In the genomic region with DNA sequence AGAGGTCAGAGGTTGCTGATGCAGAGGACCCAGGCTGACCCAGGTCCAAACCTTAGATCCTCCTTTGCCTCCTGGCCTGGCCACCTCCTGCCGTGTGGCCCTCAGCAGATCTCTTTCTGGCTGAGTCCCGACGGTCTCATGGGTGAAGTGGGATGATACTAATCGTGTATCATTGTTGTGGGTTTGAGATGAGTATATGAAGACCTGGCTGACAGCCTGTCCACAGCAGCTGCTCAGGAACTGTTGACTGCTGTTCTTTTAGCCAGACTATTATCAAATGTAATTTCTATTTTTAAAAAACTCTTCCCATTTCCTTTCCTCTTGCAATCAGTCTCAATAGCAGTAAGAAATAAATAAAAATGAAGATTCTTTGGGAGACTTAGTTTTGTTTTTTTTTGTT, we compare ENCODE assay signal across 25 cellular contexts. TPM values are rescaled to one million over a fixed set of nuclear protein-coding genes. Genes with fewer than 3 reads are reported as not detected.
A peak's percentile ranks its signal among the peaks of the same experiment; 100 is the strongest.
DNase-seq lines count a peak whose midpoint lies in the region; ATAC-seq, FAIRE-seq and TF ChIP-seq lines count a peak whose summit lies in the region.
"Had no signal": no experiment of that assay in that cellular context is flagged by ENCODE, and none has a peak within 500 bp of the region (broad histone marks: within the 10 kb centered on the region; RNA-seq: fewer than 3 reads in every experiment).

No MANE protein-coding gene starts in this region.

- H3K4me1 Mint-ChIP-seq in brain (peaks cover 14% of the 10 kb centered on the region), Calu3 (ENCODE audit: low read depth, unreplicated experiment) (peaks cover 6% of the 10 kb centered on the region)
- H3K4me1 Mint-ChIP-seq: CD14-positive monocyte, GM23338, H9 had no signal

- CTCF ChIA-PET in HEK293 (lab: Yijun Ruan, JAX) (interaction anchor here (0.6 kb wide), 2 partner anchors 23 to 693 kb away, joined by 3 read pairs; no protein-coding TSS in a partner anchor), Calu3 (lab: Charles Lee) (no interaction called here)

- 89 to 94% (median 89%) methylated on average over 4 of the region's 4 CpGs for WGBS in small intestine, 3 donors

- H3K36me3 ChIP-seq in HEK293 (ENCODE audit: control insufficient read depth in 2 of 2, insufficient read depth in 1 of 2, low read length in 2 of 2) = peaks cover 4 to 48% of the 10 kb centered on the region in 2 experiments; a peak in 2 of 3 replicates
- no peaks in the 10 kb centered on the region for H3K36me3 ChIP-seq in small intestine (ENCODE audit: control insufficient read depth in 2 of 2, insufficient read depth in 2 of 2, low read length in 2 of 2)
- H3K36me3 ChIP-seq: BE2C, MG63 had no signal

- H3K9me3 Mint-ChIP-seq in brain (peaks cover 0 to 3% (median 0%) of the 10 kb centered on the region in 5 experiments), Calu3 (ENCODE audit: low read depth, unreplicated experiment) (peaks cover under 1% of the 10 kb centered on the region)
- H3K9me3 Mint-ChIP-seq: CD8-positive, alpha-beta memory T cell; GM23338; H9 had no signal

- TF ChIP-seq CTCF in HEK293 (tag by site-specific recombination; IDR thresholded peaks at IDR 0.05) (no peak), brain (conservative IDR thresholded peaks at IDR 0.05) (no peak), Calu3 (IDR thresholded peaks at IDR 0.05; ENCODE audit: unreplicated experiment) (no peak)

- no peaks in the 10 kb centered on the region for H3K27me3 Mint-ChIP-seq in brain
- no peaks in the 10 kb centered on the region for H3K27me3 Mint-ChIP-seq in Calu3 (ENCODE audit: unreplicated experiment)
- H3K27me3 Mint-ChIP-seq: CD8-positive, alpha-beta memory T cell had no signal

- no peak for ATAC-seq in GM18867 (IDR thresholded peaks at IDR 0.05; ENCODE audit: unreplicated experiment)
- ATAC-seq: GM23338 had no signal

- peak; percentile 86 for DNase-seq in myocyte (ENCODE audit: low read depth)
- no peak for DNase-seq in small intestine
- no peak for DNase-seq in NCI-H1436 treated with DMSO at 0.1 percent for 48 hours (lab: John Stamatoyannopoulos, UW)
- no peak for DNase-seq in Calu3
- DNase-seq: 8988T; ACHN; BE2C; CD8-positive, alpha-beta memory T cell; DMS153; H9; HFFc6; KBM-7; MG63; NCI-H1105 treated with DMSO at 0.1 percent for 48 hours; NCI-H2029; NCI-H446 treated with DMSO at 0.1 percent for 48 hours; NCI-H526; NCI-H82; PC-9 had no signal

- H3K4me3 Mint-ChIP-seq in brain (no peak overlapping the region), Calu3 (ENCODE audit: low read depth, unreplicated experiment) (no peak overlapping the region)
- H3K4me3 Mint-ChIP-seq: CD14-positive monocyte; CD8-positive, alpha-beta memory T cell; GM23338; H9; HFFc6 had no signal

- intact Hi-C loops in Calu3 (cut with micrococcal nuclease; ENCODE audit: unreplicated experiment) = no loop called here

- no TSS peak for BruUV-seq in Calu3 (replicated peaks; lab: Mats Ljungman, UMichigan)

- H3K4me1 ChIP-seq in HEK293 (ENCODE audit: control insufficient read depth, insufficient read depth, low read length) (no peaks in the 10 kb centered on the region), small intestine (ENCODE audit: control insufficient read depth in 2 of 2, insufficient read depth in 1 of 2, low read depth in 1 of 2, low read length in 1 of 2) (peaks cover 3 to 7% of the 10 kb centered on the region in 2 donors)
- H3K4me1 ChIP-seq: BE2C had no signal

- H3K36me3 Mint-ChIP-seq in brain = peaks cover 73% of the 10 kb centered on the region
- peaks cover 12% of the 10 kb centered on the region for H3K36me3 Mint-ChIP-seq in Calu3 (ENCODE audit: insufficient read depth, unreplicated experiment)

- no peaks in the 10 kb centered on the region for H3K27me3 ChIP-seq in small intestine (ENCODE audit: control insufficient read depth in 2 of 2, insufficient read depth in 2 of 2, low read length in 2 of 2)
- H3K27me3 ChIP-seq: BE2C, MG63 had no signal

- H3K27ac ChIP-seq in HEK293 (ENCODE audit: extremely low read depth, low read depth, low read length) = no peak overlapping the region
- peak overlapping the region; percentile 70 to 90 for H3K27ac ChIP-seq in small intestine (ENCODE audit: low read depth in 1 of 2, low read length in 1 of 2)
- H3K27ac ChIP-seq: PC-9 had no signal

- H3K9me3 ChIP-seq in HEK293 (ENCODE audit: control insufficient read depth, insufficient read depth, low read depth, low read length) (no peaks in the 10 kb centered on the region), small intestine (ENCODE audit: control insufficient read depth, low read depth) (no peaks in the 10 kb centered on the region)
- H3K9me3 ChIP-seq: BE2C, MG63 had no signal

- POLR2A ChIA-PET in HEK293 (lab: Yijun Ruan, JAX) = interaction anchor here (0.6 kb wide), 1 partner anchor 370 kb away, joined by 7 read pairs; no protein-coding TSS in a partner anchor

- H3K4me3 ChIP-seq in HEK293 (ENCODE audit: low read depth, low read length) (no peak overlapping the region), small intestine (ENCODE audit: low read depth in 1 of 2, low read length in 2 of 2) (no peak overlapping the region)
- H3K4me3 ChIP-seq: GM23338, MG63, PC-9 had no signal

- H3K27ac Mint-ChIP-seq in brain = peak overlapping the region in 3 of 5 experiments; percentile 38 to 65 (median 58)
- H3K27ac Mint-ChIP-seq in Calu3 (ENCODE audit: unreplicated experiment) = no peak overlapping the region
- H3K27ac Mint-ChIP-seq: CD8-positive, alpha-beta memory T cell; GM23338; HFFc6 had no signal

- no peak for FAIRE-seq in small intestine (lab: Jason Lieb, UNC)
- FAIRE-seq: GM18507 had no signal

TF ChIP-seq in HEK293, 187 proteins besides CTCF, POLR2A, EP300 and RAD21:
- TF ChIP-seq GLIS1 (tag by site-specific recombination; IDR thresholded peaks at IDR 0.05) (no peak), ZNF585B (tag by site-specific recombination; IDR thresholded peaks at IDR 0.05) (peak; percentile 67), ZNF626 (tag by site-specific recombination; IDR thresholded peaks at IDR 0.05) (no peak)

RNA-seq across cellular contexts. Expression of a gene that starts 45.6 kb away (rescaled TPM):
- polyA plus RNA-seq in brain (ENCODE audit: insufficient read depth, low read depth, low replicate concordance) (9.0 TPM), small intestine (10 to 100 TPM; 21.2 to 88.4 (median 54.6) TPM)
- total RNA-seq in myocyte (101 and 113 TPM in 2 replicates), Calu3 (2022) (23.3 and 23.8 TPM in 2 replicates)
- 17.6 TPM for polyA plus RNA-seq in myocyte (2012)
